Comparison of ENCODE assay signal across 21 cellular contexts in the genomic region with DNA sequence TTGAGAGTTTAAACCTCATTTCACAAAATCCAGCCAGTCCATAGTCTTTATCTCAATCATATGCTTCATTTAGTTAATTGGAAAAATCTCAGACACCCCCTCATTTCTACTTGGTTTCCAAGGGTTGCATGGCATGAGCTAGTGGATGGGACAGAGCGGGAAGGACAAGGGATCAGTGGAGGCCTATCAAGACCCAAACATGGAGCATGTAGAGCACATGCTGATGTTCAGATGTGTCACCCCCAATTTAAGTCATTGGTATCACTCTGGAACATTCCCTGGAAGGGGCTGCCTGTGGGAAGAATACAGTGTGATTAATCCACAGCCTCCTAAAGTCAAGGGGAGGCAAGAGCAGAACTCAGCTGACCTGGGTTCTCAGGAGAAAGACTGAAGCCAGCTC. TPM values are rescaled to one million over a fixed set of nuclear protein-coding genes. Genes with fewer than 3 reads are reported as not detected.
DNase-seq lines count a peak whose midpoint lies in the region; ATAC-seq and TF ChIP-seq lines count a peak whose summit lies in the region.
"Had no signal": no experiment of that assay in that cellular context is flagged by ENCODE, and none has a peak within 500 bp of the region (broad histone marks: within the 10 kb centered on the region; RNA-seq: fewer than 3 reads in every experiment).

No MANE protein-coding gene starts in this region.

- no peaks in the 10 kb centered on the region for H3K9me3 ChIP-seq in left ventricle myocardium inferior (replicated peaks)
- no peaks in the 10 kb centered on the region for H3K9me3 ChIP-seq in psoas muscle
- H3K9me3 ChIP-seq: A549 had no signal

- intact Hi-C loops in activated CD4-positive, alpha-beta T cell treated with anti-CD3 and anti-CD28 coated beads, Interleukin-2, amount 10 ng/mL, durations not matched to agents 24 days and 14 days (cut with micrococcal nuclease), result no loop called here
- intact Hi-C loops in activated CD4-positive, alpha-beta T cell treated with anti-CD3 and anti-CD28 coated beads for 36 hours (cut with DNase I, micrococcal nuclease), result no loop called here
- intact Hi-C loops in left ventricle myocardium inferior (cut with micrococcal nuclease), result no loop called here
- intact Hi-C loops in Right ventricle myocardium superior (cut with DNase I), result no loop called here
- intact Hi-C loops in psoas muscle (cut with DNase I), result loop anchor here (5.0 to 10.0 kb wide), 3 partner anchors 34 to 77 kb away; no protein-coding TSS in a partner anchor

- ATAC-seq in activated CD4-positive, alpha-beta T cell treated with anti-CD3 and anti-CD28 coated beads for 36 hours, result no peak
- ATAC-seq in Right ventricle myocardium superior (ENCODE audit: poor library complexity) (no peak), psoas muscle (no peak), HG02571 (IDR thresholded peaks at IDR 0.05; ENCODE audit: unreplicated experiment) (no peak)
- ATAC-seq: A549, HCT116 had no signal

- H3K27me3 Mint-ChIP-seq in activated CD4-positive, alpha-beta T cell treated with anti-CD3 and anti-CD28 coated beads, Interleukin-2, amount 10 ng/mL, durations not matched to agents 24 days and 14 days, result peaks cover 7% of the 10 kb centered on the region
- no peaks in the 10 kb centered on the region for H3K27me3 Mint-ChIP-seq in activated CD4-positive, alpha-beta T cell treated with anti-CD3 and anti-CD28 coated beads for 36 hours

- no peaks in the 10 kb centered on the region for H3K4me1 Mint-ChIP-seq in activated CD4-positive, alpha-beta T cell treated with anti-CD3 and anti-CD28 coated beads, Interleukin-2, amount 10 ng/mL, durations not matched to agents 24 days and 14 days
- no peaks in the 10 kb centered on the region for H3K4me1 Mint-ChIP-seq in activated CD4-positive, alpha-beta T cell treated with anti-CD3 and anti-CD28 coated beads for 36 hours
- H3K4me1 Mint-ChIP-seq: CD14-positive monocyte; CD4-positive, alpha-beta memory T cell had no signal

- H3K4me3 Mint-ChIP-seq in activated CD4-positive, alpha-beta T cell treated with anti-CD3 and anti-CD28 coated beads, Interleukin-2, amount 10 ng/mL, durations not matched to agents 24 days and 14 days, result no peak overlapping the region
- H3K4me3 Mint-ChIP-seq in activated CD4-positive, alpha-beta T cell treated with anti-CD3 and anti-CD28 coated beads for 36 hours, result no peak overlapping the region
- H3K4me3 Mint-ChIP-seq: CD14-positive monocyte; CD4-positive, alpha-beta memory T cell had no signal

- H3K4me3 ChIP-seq in left ventricle myocardium inferior, result peak overlapping the region; percentile 73
- peak overlapping the region; percentile 80 for H3K4me3 ChIP-seq in psoas muscle
- H3K4me3 ChIP-seq: A549 had no signal

- H3K27me3 ChIP-seq in left ventricle myocardium inferior (ENCODE audit: low read depth) (no peaks in the 10 kb centered on the region), psoas muscle (ENCODE audit: insufficient read depth in 3 of 3, low read length in 2 of 3) (no peaks in the 10 kb centered on the region)

- peak overlapping the region; percentile 96 for H3K27ac ChIP-seq in left ventricle myocardium inferior (replicated peaks)
- H3K27ac ChIP-seq in psoas muscle, result peak overlapping the region; percentile 99
- H3K27ac ChIP-seq: 22Rv1, A549 had no signal

- no peaks in the 10 kb centered on the region for H3K36me3 ChIP-seq in left ventricle myocardium inferior
- peaks cover 0 to 18% of the 10 kb centered on the region in 2 donors for H3K36me3 ChIP-seq in psoas muscle (ENCODE audit: insufficient read depth in 1 of 2, low read depth in 1 of 2)

- no peak for DNase-seq in activated CD4-positive, alpha-beta T cell treated with anti-CD3 and anti-CD28 coated beads, Interleukin-2, amount 10 ng/mL, durations not matched to agents 24 days and 14 days
- DNase-seq in activated CD4-positive, alpha-beta T cell treated with anti-CD3 and anti-CD28 coated beads for 36 hours, result no peak
- DNase-seq in left ventricle myocardium inferior, result no peak
- DNase-seq in Right ventricle myocardium superior, result no peak
- DNase-seq in psoas muscle, result no peak
- DNase-seq in HEK293T (ENCODE audit: extremely low spot score), result no peak
- DNase-seq in HK-2 (ENCODE audit: unreplicated experiment), result no peak
- DNase-seq: AML-193; Calu3; CD4-positive, alpha-beta memory T cell; DMS79 treated with DMSO at 0.1 percent for 48 hours; GF-D8; GOT3; H7; IMR-90 had no signal

- no peaks in the 10 kb centered on the region for H3K36me3 Mint-ChIP-seq in activated CD4-positive, alpha-beta T cell treated with anti-CD3 and anti-CD28 coated beads, Interleukin-2, amount 10 ng/mL, durations not matched to agents 24 days and 14 days (ENCODE audit: low read depth)
- H3K36me3 Mint-ChIP-seq in activated CD4-positive, alpha-beta T cell treated with anti-CD3 and anti-CD28 coated beads for 36 hours (ENCODE audit: low read depth), result no peaks in the 10 kb centered on the region
- H3K36me3 Mint-ChIP-seq: CD14-positive monocyte; CD4-positive, alpha-beta memory T cell had no signal

- WGBS in psoas muscle, 3 donors, result 63 to 84% (median 80%) methylated on average over 1 of the region's 1 CpG

- POLR2A ChIA-PET in activated CD4-positive, alpha-beta T cell treated with anti-CD3 and anti-CD28 coated beads for 36 hours (lab: Charles Lee), result no interaction called here
- POLR2A ChIA-PET in HEK293T (lab: Yijun Ruan, JAX), result no interaction called here

- peak overlapping the region; percentile 3 for H3K27ac Mint-ChIP-seq in activated CD4-positive, alpha-beta T cell treated with anti-CD3 and anti-CD28 coated beads, Interleukin-2, amount 10 ng/mL, durations not matched to agents 24 days and 14 days
- no peak overlapping the region for H3K27ac Mint-ChIP-seq in activated CD4-positive, alpha-beta T cell treated with anti-CD3 and anti-CD28 coated beads for 36 hours
- H3K27ac Mint-ChIP-seq: CD4-positive, alpha-beta memory T cell had no signal

- CTCF ChIA-PET in activated CD4-positive, alpha-beta T cell treated with anti-CD3 and anti-CD28 coated beads for 36 hours (lab: Charles Lee), result no interaction called here
- CTCF ChIA-PET in HEK293T (lab: Yijun Ruan, JAX), result interaction anchor here (0.7 kb wide), 1 partner anchor 11 kb away, joined by 3 read pairs; no protein-coding TSS in a partner anchor

- TF ChIP-seq CTCF in left ventricle myocardium inferior (IDR thresholded peaks at IDR 0.05; ENCODE audit: borderline replicate concordance), result no peak
- TF ChIP-seq CTCF in psoas muscle (IDR thresholded peaks at IDR 0.05), result no peak

- peaks cover 98% of the 10 kb centered on the region for H3K4me1 ChIP-seq in left ventricle myocardium inferior
- H3K4me1 ChIP-seq in psoas muscle, result peaks cover 65% of the 10 kb centered on the region
- H3K4me1 ChIP-seq: A549 had no signal

- no peaks in the 10 kb centered on the region for H3K9me3 Mint-ChIP-seq in activated CD4-positive, alpha-beta T cell treated with anti-CD3 and anti-CD28 coated beads, Interleukin-2, amount 10 ng/mL, durations not matched to agents 24 days and 14 days
- H3K9me3 Mint-ChIP-seq in activated CD4-positive, alpha-beta T cell treated with anti-CD3 and anti-CD28 coated beads for 36 hours (ENCODE audit: low read depth), result no peaks in the 10 kb centered on the region
- H3K9me3 Mint-ChIP-seq: CD14-positive monocyte; CD4-positive, alpha-beta memory T cell had no signal

TF ChIP-seq in HEK293T, 16 proteins besides CTCF, POLR2A, EP300 and RAD21:
- no peak for TF ChIP-seq TARDBP (IDR thresholded peaks at IDR 0.05)
- TF ChIP-seq FOXA1 (IDR thresholded peaks at IDR 0.05), result no peak
- no peak for TF ChIP-seq ARNT (IDR thresholded peaks at IDR 0.05)
- no peak for TF ChIP-seq BHLHE40 (IDR thresholded peaks at IDR 0.05; ENCODE audit: borderline replicate concordance)
- TF ChIP-seq ELF4 (IDR thresholded peaks at IDR 0.05), result no peak
- no peak for TF ChIP-seq SP1 (IDR thresholded peaks at IDR 0.05)
- no peak for TF ChIP-seq NFRKB (IDR thresholded peaks at IDR 0.05)
- TF ChIP-seq L3MBTL2 (conservative IDR thresholded peaks at IDR 0.05), result no peak
- no peak for TF ChIP-seq FOXM1 (IDR thresholded peaks at IDR 0.05; ENCODE audit: borderline replicate concordance)
- TF ChIP-seq FOXK2 (IDR thresholded peaks at IDR 0.05), result no peak
- TF ChIP-seq, protein P1, sequence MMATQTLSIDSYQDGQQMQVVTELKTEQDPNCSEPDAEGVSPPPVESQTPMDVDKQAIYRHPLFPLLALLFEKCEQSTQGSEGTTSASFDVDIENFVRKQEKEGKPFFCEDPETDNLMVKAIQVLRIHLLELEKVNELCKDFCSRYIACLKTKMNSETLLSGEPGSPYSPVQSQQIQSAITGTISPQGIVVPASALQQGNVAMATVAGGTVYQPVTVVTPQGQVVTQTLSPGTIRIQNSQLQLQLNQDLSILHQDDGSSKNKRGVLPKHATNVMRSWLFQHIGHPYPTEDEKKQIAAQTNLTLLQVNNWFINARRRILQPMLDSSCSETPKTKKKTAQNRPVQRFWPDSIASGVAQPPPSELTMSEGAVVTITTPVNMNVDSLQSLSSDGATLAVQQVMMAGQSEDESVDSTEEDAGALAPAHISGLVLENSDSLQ (IDR thresholded peaks at IDR 0.05), result no peak
- no peak for TF ChIP-seq LEF1 (IDR thresholded peaks at IDR 0.05; ENCODE audit: borderline replicate concordance)
- no peak for TF ChIP-seq CTBP1 (IDR thresholded peaks at IDR 0.05; ENCODE audit: borderline replicate concordance)
- no peak for TF ChIP-seq ZNF384 (IDR thresholded peaks at IDR 0.05)
- TF ChIP-seq SUZ12 (IDR thresholded peaks at IDR 0.05), result no peak
- TF ChIP-seq HDGF (IDR thresholded peaks at IDR 0.05; ENCODE audit: borderline replicate concordance), result no peak

RNA-seq across cellular contexts. Expression of a gene that starts 2.3 kb away (rescaled TPM):
- total RNA-seq in activated CD4-positive, alpha-beta T cell treated with anti-CD3 and anti-CD28 coated beads, Interleukin-2, amount 10 ng/mL, durations not matched to agents 24 days and 14 days, result not detected in 2 replicates
- total RNA-seq in activated CD4-positive, alpha-beta T cell treated with anti-CD3 and anti-CD28 coated beads for 36 hours, result not detected
- 136 TPM for total RNA-seq in left ventricle myocardium inferior
- 108 TPM for total RNA-seq in Right ventricle myocardium superior
- total RNA-seq in psoas muscle, result 100 to 1,000 TPM in 3 of 4 donors, 10 to 100 TPM in 1; 83.8 to 356 (median 128) TPM
- polyA plus RNA-seq in psoas muscle, result 10 to 100 TPM in 2 of 3 donors, 1 to 10 TPM in 1; 4.2 to 30.9 (median 24.7) TPM
- total RNA-seq: Calu3; CD4-positive, alpha-beta memory T cell; H7; IMR-90 had no signal
- polyA plus RNA-seq: A549; BJ; CD14-positive monocyte; CD4-positive, alpha-beta memory T cell; IMR-90 had no signal

Comparison
In these comparisons a context has a peak if more than half of its experiments do, and no peak if none do; other contexts are left out.
1. RNA of a gene that starts 2.3 kb away (total RNA-seq): 83.8 to 356 TPM in psoas muscle, 136 TPM in left ventricle myocardium inferior (single experiment) and 108 TPM in Right ventricle myocardium superior (single experiment); not detected in activated CD4-positive, alpha-beta T cell treated with anti-CD3 and anti-CD28 coated beads, Interleukin-2, amount 10 ng/mL, durations not matched to agents 24 days and 14 days and not detected in activated CD4-positive, alpha-beta T cell treated with anti-CD3 and anti-CD28 coated beads for 36 hours; every median in the first group is over 10 times any median in the second.
2. intact Hi-C loops: an anchor here in psoas muscle (5.0 to 10.0 kb wide); none called in activated CD4-positive, alpha-beta T cell treated with anti-CD3 and anti-CD28 coated beads, Interleukin-2, amount 10 ng/mL, durations not matched to agents 24 days and 14 days, activated CD4-positive, alpha-beta T cell treated with anti-CD3 and anti-CD28 coated beads for 36 hours, left ventricle myocardium inferior and Right ventricle myocardium superior.